ENCODE assay signal across 8 cellular contexts in the genomic region with DNA sequence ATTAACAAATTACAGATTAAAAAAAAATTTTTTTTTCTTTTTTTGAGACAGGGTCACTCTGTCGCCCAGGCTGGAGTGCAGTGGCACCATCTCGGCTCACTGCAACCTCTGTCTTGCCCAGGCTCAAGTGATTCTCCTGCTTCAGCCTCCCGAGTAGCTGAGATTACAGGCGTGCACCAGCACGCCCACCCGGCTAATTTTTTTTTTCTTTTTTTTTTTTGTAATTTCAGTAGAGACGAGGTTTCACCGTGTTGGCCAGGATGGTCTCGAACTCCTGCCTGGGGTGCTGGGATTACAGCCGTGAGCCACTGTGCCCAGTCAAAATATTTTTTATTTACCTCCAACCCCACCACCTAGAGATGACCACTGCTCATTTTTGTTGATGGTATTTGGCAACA. TPM values are rescaled to one million over a fixed set of nuclear protein-coding genes. Genes with fewer than 3 reads are reported as not detected.
DNase-seq lines count a peak whose midpoint lies in the region; ATAC-seq and TF ChIP-seq lines count a peak whose summit lies in the region.

No MANE protein-coding gene starts in this region.

- H3K4me3 ChIP-seq in BLaER1 (peak overlapping the region; percentile 77), GM23338 (no peak overlapping the region), neural cell (ENCODE audit: low read length) (peak overlapping the region; percentile 66)

- H3K36me3 Mint-ChIP-seq in GM23338 (ENCODE audit: low read depth): no peaks in the 10 kb centered on the region
- no peaks in the 10 kb centered on the region for H3K36me3 Mint-ChIP-seq in activated T-helper 2 cell treated with anti-CD3 and anti-CD28 coated beads, Interferon-gamma antibody, Interleukin-2, Interleukin-4, amounts not matched to agents 10 μg/mL and 5 μg/mL and 100 μg/mL, durations not matched to agents 14 hours and 24 hours and 36 hours (ENCODE audit: low read depth)

- H3K9me3 Mint-ChIP-seq in GM23338: no peaks in the 10 kb centered on the region
- no peaks in the 10 kb centered on the region for H3K9me3 Mint-ChIP-seq in activated T-helper 2 cell treated with anti-CD3 and anti-CD28 coated beads, Interferon-gamma antibody, Interleukin-2, Interleukin-4, amounts not matched to agents 10 μg/mL and 5 μg/mL and 100 μg/mL, durations not matched to agents 14 hours and 24 hours and 36 hours

- peaks cover 91% of the 10 kb centered on the region for H3K4me1 ChIP-seq in BLaER1
- peaks cover 27% of the 10 kb centered on the region for H3K4me1 ChIP-seq in GM23338 (ENCODE audit: insufficient read depth)

- peak overlapping the region; percentile 41; the same call in 1 of the 3 replicates for H3K4me3 Mint-ChIP-seq in GM23338
- H3K4me3 Mint-ChIP-seq in activated T-helper 2 cell treated with anti-CD3 and anti-CD28 coated beads, Interferon-gamma antibody, Interleukin-2, Interleukin-4, amounts not matched to agents 10 μg/mL and 5 μg/mL and 100 μg/mL, durations not matched to agents 14 hours and 24 hours and 36 hours (ENCODE audit: low read depth): peak overlapping the region; percentile 67

- no peak for TF ChIP-seq EP300 in neural cell (conservative IDR thresholded peaks at IDR 0.05; ENCODE audit: poor library complexity, severe bottlenecking)

- H3K9ac ChIP-seq in BLaER1 (peak overlapping the region; percentile 95), neural cell (ENCODE audit: low read length) (peak overlapping the region; percentile 59)

- H3K9me3 ChIP-seq in BLaER1 (no peaks in the 10 kb centered on the region), neural cell (ENCODE audit: low read length) (no peaks in the 10 kb centered on the region)

- H3K27me3 Mint-ChIP-seq in GM23338 (ENCODE audit: insufficient read depth, low read depth, poor library complexity): peaks cover 50% of the 10 kb centered on the region
- peaks cover 11% of the 10 kb centered on the region for H3K27me3 Mint-ChIP-seq in activated T-helper 2 cell treated with anti-CD3 and anti-CD28 coated beads, Interferon-gamma antibody, Interleukin-2, Interleukin-4, amounts not matched to agents 10 μg/mL and 5 μg/mL and 100 μg/mL, durations not matched to agents 14 hours and 24 hours and 36 hours (ENCODE audit: low read depth)

- ATAC-seq in GM23338 (no peak), GM18858 (IDR thresholded peaks at IDR 0.05; ENCODE audit: unreplicated experiment) (no peak), GM18870 (IDR thresholded peaks at IDR 0.05; ENCODE audit: unreplicated experiment) (no peak)

- peak overlapping the region; percentile 96 for H3K4me2 ChIP-seq in BLaER1
- H3K4me2 ChIP-seq in GM23338: no peak overlapping the region
- H3K4me2 ChIP-seq in neural cell (ENCODE audit: low read length): no peak overlapping the region

- intact Hi-C loops in activated T-helper 2 cell treated with anti-CD3 and anti-CD28 coated beads, Interferon-gamma antibody, Interleukin-2, Interleukin-4, amounts not matched to agents 10 μg/mL and 5 μg/mL and 100 μg/mL, durations not matched to agents 14 hours and 24 hours and 36 hours (cut with micrococcal nuclease): loop anchor here (5.0 kb wide), 1 partner anchor 250 kb away; a partner anchor contains a TSS

- H3K27ac ChIP-seq in BLaER1 (peak overlapping the region; percentile 99), GM23338 (ENCODE audit: low read depth) (no peak overlapping the region), neural cell (ENCODE audit: low read length) (no peak overlapping the region)

- no peaks in the 10 kb centered on the region for H3K27me3 ChIP-seq in BLaER1
- peaks cover 41% of the 10 kb centered on the region for H3K27me3 ChIP-seq in GM23338 (ENCODE audit: insufficient read depth)
- H3K27me3 ChIP-seq in neural cell (ENCODE audit: insufficient read depth, low read depth, low read length): no peaks in the 10 kb centered on the region

- peaks cover 4% of the 10 kb centered on the region for H3F3A ChIP-seq in GM23338 (replicated peaks; ENCODE audit: low read depth)
- H3F3A ChIP-seq in neural cell (ENCODE audit: insufficient read depth, low read length, poor library complexity, severe bottlenecking): no peaks in the 10 kb centered on the region

- H3K79me2 ChIP-seq in GM23338 (replicated peaks; ENCODE audit: insufficient read depth) (no peaks in the 10 kb centered on the region), neural cell (replicated peaks; ENCODE audit: insufficient read depth, low read length) (peaks cover 17% of the 10 kb centered on the region)

- H2AFZ ChIP-seq in GM23338 (no peak overlapping the region; the same call in 1 of the 2 replicates), neural cell (ENCODE audit: low read depth, low read length) (no peak overlapping the region)

- DNase-seq in GM23338 (ENCODE audit: low spot score) (no peak), COLO829 (ENCODE audit: low spot score) (no peak), NCI-H187 (lab: John Stamatoyannopoulos, UW) (no peak)
- DNase-seq in activated T-helper 2 cell treated with anti-CD3 and anti-CD28 coated beads, Interferon-gamma antibody, Interleukin-2, Interleukin-4, amounts not matched to agents 10 μg/mL and 5 μg/mL and 100 μg/mL, durations not matched to agents 14 hours and 24 hours and 36 hours (ENCODE audit: low spot score): no peak

- no peak for TF ChIP-seq RAD21 in neural cell (conservative IDR thresholded peaks at IDR 0.05)

- no peak for TF ChIP-seq CTCF in GM23338 (conservative IDR thresholded peaks at IDR 0.05; ENCODE audit: low read depth in 2 of 2)
- TF ChIP-seq CTCF in neural cell (IDR thresholded peaks at IDR 0.05; ENCODE audit: poor library complexity, severe bottlenecking): no peak

- H4K20me1 ChIP-seq in BLaER1: no peaks in the 10 kb centered on the region
- no peaks in the 10 kb centered on the region for H4K20me1 ChIP-seq in GM23338 (replicated peaks; ENCODE audit: insufficient read depth)
- H4K20me1 ChIP-seq in neural cell (ENCODE audit: insufficient read depth): no peaks in the 10 kb centered on the region

- peaks cover 26% of the 10 kb centered on the region for H3K4me1 Mint-ChIP-seq in GM23338
- H3K4me1 Mint-ChIP-seq in activated T-helper 2 cell treated with anti-CD3 and anti-CD28 coated beads, Interferon-gamma antibody, Interleukin-2, Interleukin-4, amounts not matched to agents 10 μg/mL and 5 μg/mL and 100 μg/mL, durations not matched to agents 14 hours and 24 hours and 36 hours (ENCODE audit: low read depth): peaks cover 18% of the 10 kb centered on the region

- H3K27ac Mint-ChIP-seq in GM23338: no peak overlapping the region
- H3K27ac Mint-ChIP-seq in activated T-helper 2 cell treated with anti-CD3 and anti-CD28 coated beads, Interferon-gamma antibody, Interleukin-2, Interleukin-4, amounts not matched to agents 10 μg/mL and 5 μg/mL and 100 μg/mL, durations not matched to agents 14 hours and 24 hours and 36 hours: peak overlapping the region; percentile 55

- no peaks in the 10 kb centered on the region for H3K36me3 ChIP-seq in BLaER1
- H3K36me3 ChIP-seq in GM23338 (ENCODE audit: insufficient read depth): no peaks in the 10 kb centered on the region
- H3K36me3 ChIP-seq in neural cell (ENCODE audit: insufficient read depth, low read length): no peaks in the 10 kb centered on the region

- no peaks in the 10 kb centered on the region for H3K9me2 ChIP-seq in GM23338 (ENCODE audit: insufficient read depth)
- H3K9me2 ChIP-seq in neural cell (ENCODE audit: insufficient read depth, low read length): no peaks in the 10 kb centered on the region

TF ChIP-seq in GM23338, 12 proteins besides CTCF, POLR2A, EP300 and RAD21 (continues in another document):
- TF ChIP-seq JUNB (IDR thresholded peaks at IDR 0.05; ENCODE audit: unreplicated experiment): no peak

TF ChIP-seq in neural cell, 6 proteins besides CTCF, POLR2A, EP300 and RAD21 (continues in another document):
- TF ChIP-seq TAF1 (IDR thresholded peaks at IDR 0.05; ENCODE audit: low read depth) (no peak), MXI1 (conservative IDR thresholded peaks at IDR 0.05; ENCODE audit: poor library complexity, severe bottlenecking) (no peak), POLR2AphosphoS5 (IDR thresholded peaks at IDR 0.05) (no peak)
- TF ChIP-seq, protein P1, sequence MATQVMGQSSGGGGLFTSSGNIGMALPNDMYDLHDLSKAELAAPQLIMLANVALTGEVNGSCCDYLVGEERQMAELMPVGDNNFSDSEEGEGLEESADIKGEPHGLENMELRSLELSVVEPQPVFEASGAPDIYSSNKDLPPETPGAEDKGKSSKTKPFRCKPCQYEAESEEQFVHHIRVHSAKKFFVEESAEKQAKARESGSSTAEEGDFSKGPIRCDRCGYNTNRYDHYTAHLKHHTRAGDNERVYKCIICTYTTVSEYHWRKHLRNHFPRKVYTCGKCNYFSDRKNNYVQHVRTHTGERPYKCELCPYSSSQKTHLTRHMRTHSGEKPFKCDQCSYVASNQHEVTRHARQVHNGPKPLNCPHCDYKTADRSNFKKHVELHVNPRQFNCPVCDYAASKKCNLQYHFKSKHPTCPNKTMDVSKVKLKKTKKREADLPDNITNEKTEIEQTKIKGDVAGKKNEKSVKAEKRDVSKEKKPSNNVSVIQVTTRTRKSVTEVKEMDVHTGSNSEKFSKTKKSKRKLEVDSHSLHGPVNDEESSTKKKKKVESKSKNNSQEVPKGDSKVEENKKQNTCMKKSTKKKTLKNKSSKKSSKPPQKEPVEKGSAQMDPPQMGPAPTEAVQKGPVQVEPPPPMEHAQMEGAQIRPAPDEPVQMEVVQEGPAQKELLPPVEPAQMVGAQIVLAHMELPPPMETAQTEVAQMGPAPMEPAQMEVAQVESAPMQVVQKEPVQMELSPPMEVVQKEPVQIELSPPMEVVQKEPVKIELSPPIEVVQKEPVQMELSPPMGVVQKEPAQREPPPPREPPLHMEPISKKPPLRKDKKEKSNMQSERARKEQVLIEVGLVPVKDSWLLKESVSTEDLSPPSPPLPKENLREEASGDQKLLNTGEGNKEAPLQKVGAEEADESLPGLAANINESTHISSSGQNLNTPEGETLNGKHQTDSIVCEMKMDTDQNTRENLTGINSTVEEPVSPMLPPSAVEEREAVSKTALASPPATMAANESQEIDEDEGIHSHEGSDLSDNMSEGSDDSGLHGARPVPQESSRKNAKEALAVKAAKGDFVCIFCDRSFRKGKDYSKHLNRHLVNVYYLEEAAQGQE (IDR thresholded peaks at IDR 0.05; ENCODE audit: borderline replicate concordance): no peak

RNA-seq across cellular contexts. Expression of a gene that starts 25.5 kb away (rescaled TPM):
- 4,739 and 4,954 TPM in 2 replicates for total RNA-seq in GM23338 (2014; rRNA removed; shearing (Covaris generic))
- polyA plus RNA-seq in GM23338 (2016; fragmentation: Nextera tagmentation; extraction: Ambion mirVana): 1,867 and 1,896 TPM in 2 replicates
- 4,152 and 4,174 TPM in 2 replicates for total RNA-seq in activated T-helper 2 cell treated with anti-CD3 and anti-CD28 coated beads, Interferon-gamma antibody, Interleukin-2, Interleukin-4, amounts not matched to agents 10 μg/mL and 5 μg/mL and 100 μg/mL, durations not matched to agents 14 hours and 24 hours and 36 hours
- 8,273 and 9,187 TPM in 2 replicates for polyA plus RNA-seq in neural cell
- polyA minus RNA-seq in neural cell: 9,577 and 9,692 TPM in 2 replicates

RNA-seq across cellular contexts. Expression of a gene that starts 41.1 kb away (rescaled TPM):
- total RNA-seq in GM23338 (2014; rRNA removed; shearing (Covaris generic)): 1.6 TPM in 1 of 2 replicates, not detected in the other
- 0.13 TPM in 1 of 2 replicates, not detected in the other for polyA plus RNA-seq in GM23338 (2016; fragmentation: Nextera tagmentation; extraction: Ambion mirVana)
- total RNA-seq in activated T-helper 2 cell treated with anti-CD3 and anti-CD28 coated beads, Interferon-gamma antibody, Interleukin-2, Interleukin-4, amounts not matched to agents 10 μg/mL and 5 μg/mL and 100 μg/mL, durations not matched to agents 14 hours and 24 hours and 36 hours: 1.1 TPM in 2 replicates
- 3.6 and 4.8 TPM in 2 replicates for polyA plus RNA-seq in neural cell
- polyA minus RNA-seq in neural cell: 7.3 and 9.7 TPM in 2 replicates
